In the genomic region with DNA sequence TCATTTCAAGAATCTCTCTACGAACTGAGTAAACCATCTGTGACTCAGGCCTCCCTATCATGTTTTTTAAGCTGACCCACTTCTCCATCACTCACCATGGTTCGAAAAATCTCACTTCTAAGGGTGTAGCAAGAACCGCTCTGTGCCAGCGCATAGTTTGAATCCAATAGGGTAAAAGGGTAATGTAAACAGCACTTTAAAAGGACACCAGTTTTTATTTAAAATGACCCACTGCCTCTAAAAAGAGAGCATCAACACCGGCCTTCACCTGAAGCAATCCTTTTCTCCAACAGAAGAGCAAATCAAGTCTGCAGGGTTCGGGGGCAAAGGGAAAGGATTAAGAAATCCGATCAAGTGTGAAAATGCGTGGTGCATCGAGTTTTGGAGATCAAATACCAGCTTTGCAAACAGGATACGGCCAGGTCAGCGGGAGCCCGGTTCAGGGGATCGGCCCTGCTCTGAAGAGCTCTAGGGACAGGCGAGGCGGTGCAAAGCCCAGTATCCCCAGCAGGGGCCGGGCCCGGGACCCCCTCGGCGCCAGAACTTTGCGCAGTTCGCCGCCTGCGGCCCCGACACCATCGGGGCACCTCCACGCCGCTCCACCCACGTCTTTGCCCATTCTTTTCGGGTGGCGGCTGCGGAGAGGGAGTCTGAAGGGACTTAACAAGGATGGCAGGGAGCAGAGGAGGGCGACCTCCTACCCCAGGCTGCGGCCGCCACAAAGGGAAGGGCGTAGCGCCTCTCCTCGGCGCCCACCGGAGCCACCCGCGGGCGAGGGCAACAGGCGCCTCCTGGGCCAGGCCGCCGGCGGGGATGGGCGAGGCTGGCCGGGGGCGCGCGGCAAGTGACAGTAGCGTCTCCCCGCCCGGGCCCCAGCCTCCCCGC, we compare ENCODE assay signal across 8 cellular contexts. TPM values are rescaled to one million over a fixed set of nuclear protein-coding genes. Genes with fewer than 3 reads are reported as not detected.
A peak's percentile ranks its signal among the peaks of the same experiment; 100 is the strongest.
DNase-seq lines count a peak whose midpoint lies in the region; ATAC-seq and TF ChIP-seq lines count a peak whose summit lies in the region.

No MANE protein-coding gene starts in this region.

- no peaks in the 10 kb centered on the region for H3K9me2 ChIP-seq in GM23248 (ENCODE audit: insufficient read depth)

- TF ChIP-seq CTCF in GM12872 (IDR thresholded peaks at IDR 0.05; ENCODE audit: insufficient read depth, low read depth, low read length) (peak; percentile 49), activated B cell treated with CpG ODN at 0.5 μM for 24 hours (IDR thresholded peaks at IDR 0.05) (no peak)

- peak overlapping the region; percentile 85 for H2AFZ ChIP-seq in GM23248

- peaks cover 31% of the 10 kb centered on the region for H3K4me1 Mint-ChIP-seq in activated B cell treated with CpG ODN at 0.5 μM for 24 hours

- peak overlapping the region; percentile 95 for H3K4me3 Mint-ChIP-seq in activated B cell treated with CpG ODN at 0.5 μM for 24 hours

- peak; percentile 16 for ATAC-seq in activated B cell treated with CpG ODN at 0.5 μM for 24 hours (ENCODE audit: low read depth)

- H3K4me2 ChIP-seq in GM23248 (ENCODE audit: unreplicated experiment): peak overlapping the region; percentile 100

- H3K79me2 ChIP-seq in GM23248 (ENCODE audit: insufficient read depth): peaks cover 53% of the 10 kb centered on the region

- H3F3A ChIP-seq in GM23248 (ENCODE audit: insufficient read depth): 0 out of 2 replicates have a peak, but pooled peaks cover 11% of the 10 kb centered on the region

- 0 out of 2 replicates have a peak, but pooled peaks cover 4% of the 10 kb centered on the region for H4K20me1 ChIP-seq in GM23248 (ENCODE audit: insufficient read depth)

- in situ Hi-C loops in GM23248 (cut with MboI) (no loop called here), KBM-7 (cut with MboI; ENCODE audit: low pct_unique_long_range_greater_than_20kb, low sequenced_read_pairs) (no loop called here)

- peaks cover 3% of the 10 kb centered on the region for H3K36me3 Mint-ChIP-seq in activated B cell treated with CpG ODN at 0.5 μM for 24 hours (ENCODE audit: low read depth)

- CTCF ChIA-PET in activated B cell treated with CpG ODN at 0.5 μM for 24 hours (lab: Charles Lee): interaction anchor here (0.9 to 1.9 kb wide), 7 partner anchors 9 to 61 kb away, joined by 3 to 11 read pairs (median 4); no protein-coding TSS in a partner anchor

- DNase-seq in GM23248 (peak; percentile 74), KBM-7 (peak; percentile 62), activated B cell treated with CpG ODN at 0.5 μM for 24 hours (peak; percentile 60), NCI-H446 treated with DMSO at 0.1 percent for 48 hours (lab: John Stamatoyannopoulos, UW) (no peak)
- peak in 3 of 4 experiments; percentile 13 to 29 (median 18) for DNase-seq in stimulated activated CD4-positive, alpha-beta T cell treated with anti-CD3 and anti-CD28 coated beads, Interleukin-1b, Interleukin-23, amount 100 ng/mL, for 24 hours (ENCODE audit: low read depth in 4 of 4, low spot score in 1 of 4)

- H3K27me3 Mint-ChIP-seq in activated B cell treated with CpG ODN at 0.5 μM for 24 hours: no peaks in the 10 kb centered on the region

- peak overlapping the region; percentile 65 for H3K27ac Mint-ChIP-seq in activated B cell treated with CpG ODN at 0.5 μM for 24 hours

- H3K9ac ChIP-seq in GM23248: peak overlapping the region; percentile 83

- 3 to 6% methylated on average over 33 to 39 of the region's 55 CpGs for whole genome bisulfite sequencing in GM23248 (ENCODE audit: low coverage in 1 of 2, low lambda C conversion rate in 2 of 2, missing lambda C conversion rate in 2 of 2), 2 experiments

- no peaks in the 10 kb centered on the region for H3K36me3 ChIP-seq in GM23248 (ENCODE audit: low read depth)

- peak overlapping the region; percentile 98 for H3K4me3 ChIP-seq in GM23248

- no peaks in the 10 kb centered on the region for H3K9me3 Mint-ChIP-seq in activated B cell treated with CpG ODN at 0.5 μM for 24 hours

- POLR2A ChIA-PET in activated B cell treated with CpG ODN at 0.5 μM for 24 hours (lab: Charles Lee): interaction anchor here (0.9 to 4.1 kb wide), 4 partner anchors 25 to 330 kb away, joined by 3 to 39 read pairs (median 8); a partner anchor contains a TSS

- H3K27ac ChIP-seq in GM23248 (peak overlapping the region; percentile 76), cingulate gyrus (ENCODE audit: low read depth, low read length) (peak overlapping the region; percentile 72), layer of hippocampus (ENCODE audit: low read depth, low read length) (peak overlapping the region; percentile 83)

- no peaks in the 10 kb centered on the region for H3K9me3 ChIP-seq in GM23248 (ENCODE audit: low read depth)

- intact Hi-C loops in activated B cell treated with CpG ODN at 0.5 μM for 24 hours (cut with micrococcal nuclease): loop anchor here (1.0 to 5.0 kb wide), 11 partner anchors 21 to 1820 kb away; a partner anchor contains a TSS

- no peaks in the 10 kb centered on the region for H3K27me3 ChIP-seq in GM23248 (replicated peaks; ENCODE audit: insufficient read depth)
- H3K27me3 ChIP-seq in layer of hippocampus (ENCODE audit: control insufficient read depth, insufficient read depth, low read length): no peaks in the 10 kb centered on the region

- H3K4me1 ChIP-seq in GM23248 (ENCODE audit: insufficient read depth): peaks cover 16% of the 10 kb centered on the region

RNA-seq across cellular contexts. Expression of a gene that starts 0.8 kb away (rescaled TPM):
- 28.6 and 35.9 TPM in 2 replicates for total RNA-seq in GM23248 (2014; rRNA removed; shearing (Covaris generic))
- 24.9 and 26.3 TPM in 2 replicates for polyA plus RNA-seq in GM23248 (2016; fragmentation: Nextera tagmentation; extraction: Ambion mirVana)
- total RNA-seq in activated B cell treated with CpG ODN at 0.5 μM for 24 hours: 9.7 and 11.2 TPM in 2 replicates
